Comparison of ENCODE assay signal across 26 cellular contexts in the genomic region with DNA sequence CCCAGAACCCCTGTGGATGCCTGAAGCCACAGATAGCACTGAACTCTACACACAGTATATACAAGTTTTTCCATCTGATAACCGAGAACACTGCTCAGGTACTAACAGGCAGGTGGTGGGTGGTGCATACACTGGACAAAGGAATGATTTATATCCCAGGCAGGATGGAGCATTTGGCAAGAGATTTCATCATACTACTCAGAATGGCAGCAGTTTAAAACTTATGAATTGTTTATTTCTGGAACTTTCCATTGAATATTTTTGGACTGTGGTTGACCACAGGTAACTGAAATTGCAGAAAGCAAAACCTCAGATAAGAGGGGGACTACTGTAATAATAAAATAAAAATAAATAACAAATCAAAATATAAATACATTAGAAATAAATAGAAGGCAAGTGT. TPM values are rescaled to one million over a fixed set of nuclear protein-coding genes. Genes with fewer than 3 reads are reported as not detected.
DNase-seq lines count a peak whose midpoint lies in the region; ATAC-seq, FAIRE-seq and TF ChIP-seq lines count a peak whose summit lies in the region.
"Had no signal": no experiment of that assay in that cellular context is flagged by ENCODE, and none has a peak within 500 bp of the region (broad histone marks: within the 10 kb centered on the region; RNA-seq: fewer than 3 reads in every experiment).

No MANE protein-coding gene starts in this region.

- no peak overlapping the region for H2AFZ ChIP-seq in MM.1S (ENCODE audit: low read length)
- H2AFZ ChIP-seq in keratinocyte (ENCODE audit: control insufficient read depth, low read length) = no peak overlapping the region
- H2AFZ ChIP-seq: PC-9 had no signal

- H3K27me3 ChIP-seq in MM.1S (replicated peaks; ENCODE audit: insufficient read depth, low read length) = no peaks in the 10 kb centered on the region
- H3K27me3 ChIP-seq in keratinocyte (ENCODE audit: control insufficient read depth, extremely low read depth, insufficient read depth, low read length) = peaks cover 3% of the 10 kb centered on the region
- no peaks in the 10 kb centered on the region for H3K27me3 ChIP-seq in prostate gland (replicated peaks; ENCODE audit: insufficient read depth)

- H3K9me1 ChIP-seq in keratinocyte (ENCODE audit: control insufficient read depth, extremely low read depth, insufficient read depth, low read length) = no peaks in the 10 kb centered on the region

- peak overlapping the region; percentile 18; the same call in 1 of the 2 replicates for H3K4me2 ChIP-seq in MM.1S (ENCODE audit: low read depth, low read length)
- H3K4me2 ChIP-seq in keratinocyte (ENCODE audit: control insufficient read depth, extremely low read depth, insufficient read depth, low read depth, low read length) = peak overlapping the region; percentile 29
- H3K4me2 ChIP-seq: PC-9 had no signal

- H3K4me1 ChIP-seq in MM.1S (ENCODE audit: low read length) = peaks cover 12% of the 10 kb centered on the region
- H3K4me1 ChIP-seq in keratinocyte (ENCODE audit: control insufficient read depth, extremely low read depth, insufficient read depth, low read length) = peaks cover 4% of the 10 kb centered on the region
- H3K4me1 ChIP-seq in prostate gland (replicated peaks) = no peaks in the 10 kb centered on the region
- H3K4me1 ChIP-seq: heart left ventricle, transverse colon had no signal

- dilution Hi-C loops in keratinocyte (cut with MboI; ENCODE audit: extremely low pct_ligation_motif_present, low sequenced_read_pairs) = no loop called here

- H3K36me3 ChIP-seq in MM.1S (replicated peaks; ENCODE audit: insufficient read depth, low read length) (no peaks in the 10 kb centered on the region), keratinocyte (ENCODE audit: control insufficient read depth in 2 of 2, extremely low read depth in 1 of 2, insufficient read depth in 2 of 2, low read length in 2 of 2) (no peaks in the 10 kb centered on the region), prostate gland (no peaks in the 10 kb centered on the region)
- H3K36me3 ChIP-seq: heart left ventricle, neutrophil, transverse colon had no signal

- no peak for TF ChIP-seq CTCF in MM.1S (IDR thresholded peaks at IDR 0.05; ENCODE audit: low read length)
- TF ChIP-seq CTCF in keratinocyte (optimal IDR thresholded peaks at IDR 0.05 in 1 of 3, IDR thresholded peaks at IDR 0.05 in 1 of 3, conservative IDR thresholded peaks at IDR 0.05 in 1 of 3; ENCODE audit: extremely low read depth in 1 of 3, insufficient read depth in 2 of 3, low read length in 3 of 3) = no peak
- TF ChIP-seq CTCF in prostate gland (IDR thresholded peaks at IDR 0.05) = no peak

- H3K79me2 ChIP-seq in MM.1S (ENCODE audit: low read length) = no peaks in the 10 kb centered on the region
- no peaks in the 10 kb centered on the region for H3K79me2 ChIP-seq in keratinocyte (ENCODE audit: control insufficient read depth, insufficient read depth, low read length)

- H3K9me3 ChIP-seq in MM.1S (replicated peaks; ENCODE audit: insufficient read depth, low read length) (no peaks in the 10 kb centered on the region), keratinocyte (ENCODE audit: control insufficient read depth, low read depth, low read length) (no peaks in the 10 kb centered on the region), prostate gland (no peaks in the 10 kb centered on the region)

- no peaks in the 10 kb centered on the region for H3K9me2 ChIP-seq in MM.1S (replicated peaks; ENCODE audit: insufficient read depth, low read length)

- H3F3A ChIP-seq in MM.1S (ENCODE audit: insufficient read depth, low read length) = no peaks in the 10 kb centered on the region

- H3K27ac ChIP-seq in MM.1S (ENCODE audit: low read length) (no peak overlapping the region), keratinocyte (ENCODE audit: control insufficient read depth, insufficient read depth, low read length) (no peak overlapping the region), prostate gland (no peak overlapping the region)
- H3K27ac ChIP-seq: heart left ventricle, neutrophil, PC-9, transverse colon had no signal

- H4K20me1 ChIP-seq in MM.1S (ENCODE audit: insufficient read depth, low read length) (no peaks in the 10 kb centered on the region), keratinocyte (ENCODE audit: control insufficient read depth, extremely low read depth, insufficient read depth, low read length) (no peaks in the 10 kb centered on the region)

- ATAC-seq in HG02642 (IDR thresholded peaks at IDR 0.05; ENCODE audit: poor library complexity, unreplicated experiment) = no peak
- ATAC-seq: activated naive CD8-positive, alpha-beta T cell treated with anti-CD3 and anti-CD28 coated beads, Interleukin-2, amount 50 U/mL, for 24 hours; heart left ventricle; left cardiac atrium had no signal

- DNase-seq in NCI-H2107 treated with DMSO at 0.1 percent for 48 hours (lab: John Stamatoyannopoulos, UW; ENCODE audit: unreplicated experiment) (peak; percentile 16), NCI-H2107 (lab: John Stamatoyannopoulos, UW) (no peak), MM.1S (no peak), SW480 (ENCODE audit: low spot score) (peak; percentile 78), keratinocyte (ENCODE audit: low read depth, low spot score) (no peak), T1000 (lab: John Stamatoyannopoulos, UW) (no peak), prostate gland (ENCODE audit: low spot score) (no peak)
- DNase-seq: activated CD4-positive, alpha-beta T cell treated with anti-CD3 and anti-CD28 coated beads for 4 hours; activated CD8-positive, alpha-beta memory T cell treated with anti-CD3 and anti-CD28 coated beads for 24 hours; activated gamma-delta T cell treated with Interleukin-2 at 50 U/mL for 16 hours; activated naive CD8-positive, alpha-beta T cell treated with anti-CD3 and anti-CD28 coated beads, Interleukin-2, amount 50 U/mL, for 24 hours; activated T-cell treated with anti-CD3 and anti-CD28 coated beads, Interleukin-2, amount 50 U/mL, for 24 hours; AML-193; DND-41; heart left ventricle; left cardiac atrium; mesendoderm; NCI-H1105 treated with DMSO at 0.1 percent for 48 hours; NCI-H2171 treated with DMSO at 0.1 percent for 48 hours; NCI-H526 treated with DMSO at 0.1 percent for 48 hours; PC-9; SIG-M5; transverse colon had no signal

- intact Hi-C loops in prostate gland (cut with DNase I) = no loop called here

- FAIRE-seq in keratinocyte (lab: Jason Lieb, UNC) = no peak
- FAIRE-seq: H1 had no signal

- H3K9ac ChIP-seq in MM.1S (ENCODE audit: low read length) (no peak overlapping the region), keratinocyte (ENCODE audit: control insufficient read depth, extremely low read depth, insufficient read depth, low read length) (no peak overlapping the region)

- H3K4me3 ChIP-seq in MM.1S (ENCODE audit: low read length) = no peak overlapping the region
- H3K4me3 ChIP-seq in keratinocyte (ENCODE audit: control insufficient read depth in 2 of 3, extremely low read depth in 1 of 3, insufficient read depth in 2 of 3, low read depth in 1 of 3, low read length in 3 of 3) = no peak overlapping the region
- no peak overlapping the region for H3K4me3 ChIP-seq in prostate gland
- H3K4me3 ChIP-seq: heart left ventricle, PC-9, transverse colon had no signal

- no peak for TF ChIP-seq POLR2A in prostate gland (IDR thresholded peaks at IDR 0.05)

- WGBS in prostate gland = 37% methylated on average over 1 of the region's 1 CpG

RNA-seq across cellular contexts. Expression of a gene that starts 10.9 kb away (rescaled TPM):
- polyA plus RNA-seq in keratinocyte = 5.0 to 6.8 TPM (median 6.3 TPM) in 3 replicates
- polyA plus RNA-seq in keratinocyte (2011; ENCODE audit: low read depth) = 1.1 TPM
- polyA plus RNA-seq in keratinocyte (2011; cell fraction: cytosol; rRNA removed) = 2.7 and 2.8 TPM in 2 replicates
- 4.7 and 8.1 TPM in 2 replicates for polyA plus RNA-seq in keratinocyte (2011; cell fraction: nucleus; rRNA removed)
- polyA plus RNA-seq in keratinocyte (2012; ENCODE audit: low replicate concordance) = 2.9 and 5.4 TPM in 2 replicates
- 11.5 to 19.4 TPM (median 14.3 TPM) in 3 replicates for polyA minus RNA-seq in keratinocyte
- 3.6 TPM for polyA minus RNA-seq in keratinocyte (2011; cell fraction: cytosol; rRNA and poly(A)+ RNA removed)
- polyA minus RNA-seq in keratinocyte (2011; cell fraction: nucleus; rRNA and poly(A)+ RNA removed) = 8.5 and 18.3 TPM in 2 replicates
- total RNA-seq in prostate gland = 10 to 100 TPM; 29.1 to 37.9 TPM

Comparison
In these comparisons a context has a peak if more than half of its experiments do, and no peak if none do; other contexts are left out.
1. DNase-seq: peak in NCI-H2107 treated with DMSO at 0.1 percent for 48 hours (single experiment) and SW480 (single experiment); none in NCI-H2107 (single experiment), MM.1S (single experiment), keratinocyte (single experiment), T1000 (single experiment) and prostate gland (single experiment).